34 cellular contexts compared by ENCODE assay signal in genomic region chr17:42889809-42890208, GRCh38. TPM values are rescaled to one million over a fixed set of nuclear protein-coding genes. Genes with fewer than 3 reads are reported as not detected.
"Had no signal": no experiment of that assay in that cellular context is flagged by ENCODE, and none has a peak within 500 bp of the region (broad histone marks: within the 10 kb centered on the region; RNA-seq: fewer than 3 reads in every experiment).

No MANE protein-coding gene starts in this region.

- ATAC-seq: activated CD8-positive, alpha-beta memory T cell treated with anti-CD3 and anti-CD28 coated beads, Interleukin-2, amount 10 ng/mL, durations not matched to agents 7 days and 5 days; PC-3 had no signal

- H3K27me3 ChIP-seq: cardiac muscle cell, Peyer's patch had no signal

- H3K27ac ChIP-seq: cardiac muscle cell, Peyer's patch, SJCRH30, SK-N-MC, WERI-Rb-1 had no signal

- H3K9me3 ChIP-seq: Peyer's patch, SJCRH30 had no signal

- H3K4me3 ChIP-seq: cardiac muscle cell, Peyer's patch, SJCRH30, SK-N-MC had no signal

- H3K36me3 ChIP-seq: cardiac muscle cell, Peyer's patch, SJCRH30, WERI-Rb-1 had no signal

- H3K9me3 Mint-ChIP-seq: activated CD4-positive, alpha-beta memory T cell treated with anti-CD3 and anti-CD28 coated beads, Interleukin-2, amount 10 ng/mL, durations not matched to agents 7 days and 5 days; activated naive CD4-positive, alpha-beta T cell treated with anti-CD3 and anti-CD28 coated beads, Interleukin-2, amount 10 ng/mL, durations not matched to agents 7 days and 5 days had no signal

- DNase-seq: activated CD4-positive, alpha-beta memory T cell treated with anti-CD3 and anti-CD28 coated beads, Interleukin-2, amount 10 ng/mL, durations not matched to agents 7 days and 5 days; activated CD4-positive, alpha-beta T cell treated with anti-CD3 and anti-CD28 coated beads for 1 hour; activated CD4-positive, alpha-beta T cell treated with anti-CD3 and anti-CD28 coated beads for 48 hours; activated CD4-positive, CD25-positive, alpha-beta regulatory T cell; activated CD8-positive, alpha-beta memory T cell treated with anti-CD3 and anti-CD28 coated beads for 24 hours; activated CD8-positive, alpha-beta memory T cell treated with anti-CD3 and anti-CD28 coated beads, Interleukin-2, amount 10 ng/mL, durations not matched to agents 7 days and 5 days; activated CD8-positive, alpha-beta memory T cell treated with anti-CD3 and anti-CD28 coated beads, Interleukin-2, amount 50 U/mL, for 48 hours; activated effector memory CD4-positive, alpha-beta T cell treated with Interleukin-2 at 50 U/mL for 16 hours; activated naive CD4-positive, alpha-beta T cell treated with anti-CD3 and anti-CD28 coated beads, Interleukin-2, amount 10 ng/mL, durations not matched to agents 7 days and 5 days; activated T-cell treated with anti-CD3 and anti-CD28 coated beads, Interleukin-2, amount 50 U/mL, for 48 hours; amniotic stem cell; aorta; Karpas-422; KBM-7; NCI-H1092; NCI-H1436 treated with DMSO at 0.1 percent for 48 hours; NCI-H1694 treated with DMSO at 0.1 percent for 48 hours; NCI-H2029; NCI-H345; NCI-H524 treated with DMSO at 0.1 percent for 48 hours; PC-3; Peyer's patch; RPMI8226; SHP77; SJCRH30; T1000; WERI-Rb-1 had no signal

- H3K36me3 Mint-ChIP-seq: activated CD8-positive, alpha-beta memory T cell treated with anti-CD3 and anti-CD28 coated beads, Interleukin-2, amount 10 ng/mL, durations not matched to agents 7 days and 5 days; activated naive CD4-positive, alpha-beta T cell treated with anti-CD3 and anti-CD28 coated beads, Interleukin-2, amount 10 ng/mL, durations not matched to agents 7 days and 5 days; activated naive CD8-positive, alpha-beta T cell had no signal

- H3K4me1 ChIP-seq: SJCRH30 had no signal

- H3K4me1 Mint-ChIP-seq: activated CD8-positive, alpha-beta memory T cell treated with anti-CD3 and anti-CD28 coated beads, Interleukin-2, amount 10 ng/mL, durations not matched to agents 7 days and 5 days; activated naive CD4-positive, alpha-beta T cell treated with anti-CD3 and anti-CD28 coated beads, Interleukin-2, amount 10 ng/mL, durations not matched to agents 7 days and 5 days had no signal

- H3K27ac Mint-ChIP-seq: activated CD4-positive, alpha-beta memory T cell treated with anti-CD3 and anti-CD28 coated beads, Interleukin-2, amount 10 ng/mL, durations not matched to agents 7 days and 5 days; activated CD8-positive, alpha-beta memory T cell treated with anti-CD3 and anti-CD28 coated beads, Interleukin-2, amount 10 ng/mL, durations not matched to agents 7 days and 5 days; activated naive CD4-positive, alpha-beta T cell treated with anti-CD3 and anti-CD28 coated beads, Interleukin-2, amount 10 ng/mL, durations not matched to agents 7 days and 5 days; activated naive CD8-positive, alpha-beta T cell had no signal

- H3K4me3 Mint-ChIP-seq: activated CD4-positive, alpha-beta memory T cell treated with anti-CD3 and anti-CD28 coated beads, Interleukin-2, amount 10 ng/mL, durations not matched to agents 7 days and 5 days; activated CD8-positive, alpha-beta memory T cell treated with anti-CD3 and anti-CD28 coated beads, Interleukin-2, amount 10 ng/mL, durations not matched to agents 7 days and 5 days; activated naive CD4-positive, alpha-beta T cell treated with anti-CD3 and anti-CD28 coated beads, Interleukin-2, amount 10 ng/mL, durations not matched to agents 7 days and 5 days; activated naive CD8-positive, alpha-beta T cell had no signal

RNA-seq across cellular contexts. Expression of gene G6PC1, which starts 10.8 kb away (rescaled TPM):
- total RNA-seq: activated CD4-positive, alpha-beta memory T cell treated with anti-CD3 and anti-CD28 coated beads, Interleukin-2, amount 10 ng/mL, durations not matched to agents 7 days and 5 days; activated CD8-positive, alpha-beta memory T cell treated with anti-CD3 and anti-CD28 coated beads, Interleukin-2, amount 10 ng/mL, durations not matched to agents 7 days and 5 days; aorta; cardiac muscle cell; MCF 10A; NCI-H460; PC-3; SJCRH30; T-helper 1 cell treated with Interleukin-12 subunit alpha and Interleukin-12 subunit beta and Interleukin-4 antibody, amounts not matched to agents 30 ng/mL and 1 ng/mL, for 36 hours; T-helper 2 cell treated with Interferon-gamma antibody and Interleukin-4, amounts not matched to agents 100 ng/mL and 5 ng/mL, for 36 hours had no signal
- polyA plus RNA-seq: cardiac muscle cell had no signal
